In genomic region chr3:37816271-37816670, GRCh38 we compare ENCODE assay signal across 21 cellular contexts. TPM values are rescaled to one million over a fixed set of nuclear protein-coding genes. Genes with fewer than 3 reads are reported as not detected.
A peak's percentile ranks its signal among the peaks of the same experiment; 100 is the strongest.
DNase-seq lines count a peak whose midpoint lies in the region; ATAC-seq and TF ChIP-seq lines count a peak whose summit lies in the region.
"Had no signal": no experiment of that assay in that cellular context is flagged by ENCODE, and none has a peak within 500 bp of the region (broad histone marks: within the 10 kb centered on the region; RNA-seq: fewer than 3 reads in every experiment).

No MANE protein-coding gene starts in this region.

- no peaks in the 10 kb centered on the region for H3K27me3 ChIP-seq in left ventricle myocardium inferior (ENCODE audit: low read depth)

- CTCF ChIA-PET in HEK293T (lab: Yijun Ruan, JAX), result interaction anchor here (0.6 kb wide), 1 partner anchor 219 kb away, joined by 3 read pairs; no protein-coding TSS in a partner anchor

- no peak for ATAC-seq in GM19395 (IDR thresholded peaks at IDR 0.05; ENCODE audit: unreplicated experiment)
- ATAC-seq: HCT116, Panc1 had no signal

- H3K9me3 ChIP-seq in left ventricle myocardium inferior (replicated peaks), result no peaks in the 10 kb centered on the region
- H3K9me3 ChIP-seq: SK-N-SH had no signal

- no peak for TF ChIP-seq CTCF in choroid plexus epithelial cell (conservative IDR thresholded peaks at IDR 0.05; ENCODE audit: low read depth, low read length)
- TF ChIP-seq CTCF in fibroblast of pulmonary artery (IDR thresholded peaks at IDR 0.05; ENCODE audit: low read length, missing control alignments), result no peak
- TF ChIP-seq CTCF in left ventricle myocardium inferior (IDR thresholded peaks at IDR 0.05; ENCODE audit: borderline replicate concordance), result no peak

- POLR2A ChIA-PET in HEK293T (lab: Yijun Ruan, JAX), result no interaction called here

- intact Hi-C loops in left ventricle myocardium inferior (cut with micrococcal nuclease), result no loop called here

- H3K36me3 ChIP-seq in left ventricle myocardium inferior, result peaks cover 24% of the 10 kb centered on the region

- peak; percentile 39 for DNase-seq in GM03348 (ENCODE audit: low spot score)
- peak; percentile 58 for DNase-seq in choroid plexus epithelial cell (ENCODE audit: low read depth)
- peak; percentile 10 for DNase-seq in fibroblast of pulmonary artery (ENCODE audit: low read depth)
- DNase-seq in HEK293T (ENCODE audit: extremely low spot score), result no peak
- DNase-seq in left ventricle myocardium inferior, result no peak
- DNase-seq in NCI-H510A treated with DMSO at 0.1 percent for 48 hours (lab: John Stamatoyannopoulos, UW), result no peak
- DNase-seq: Calu3; CD8-positive, alpha-beta memory T cell; DMS153; NCI-H1105; NCI-H146; NCI-H2029 treated with DMSO at 0.1 percent for 48 hours; NCI-H2171 treated with DMSO at 0.1 percent for 48 hours; NCI-H774; NK-92 treated with Interleukin-12 subunit alpha and Interleukin-12 subunit beta, amount 100 ng/mL, for 24 hours; SIG-M5; SK-N-SH had no signal

- H3K4me3 ChIP-seq in choroid plexus epithelial cell (ENCODE audit: low read depth, low read length) (no peak overlapping the region), fibroblast of pulmonary artery (replicated peaks; ENCODE audit: low read depth, low read length) (no peak overlapping the region), left ventricle myocardium inferior (no peak overlapping the region)

- no peak overlapping the region for H3K27ac ChIP-seq in left ventricle myocardium inferior (replicated peaks)
- H3K27ac ChIP-seq: C4-2B had no signal

- H3K4me1 ChIP-seq in left ventricle myocardium inferior, result peaks cover 56% of the 10 kb centered on the region

TF ChIP-seq in HEK293T, 16 proteins besides CTCF, POLR2A, EP300 and RAD21:
- TF ChIP-seq ELF4 (IDR thresholded peaks at IDR 0.05), result no peak
- TF ChIP-seq ARNT (IDR thresholded peaks at IDR 0.05), result no peak
- TF ChIP-seq ZNF384 (IDR thresholded peaks at IDR 0.05), result no peak
- no peak for TF ChIP-seq LEF1 (IDR thresholded peaks at IDR 0.05; ENCODE audit: borderline replicate concordance)
- no peak for TF ChIP-seq FOXM1 (IDR thresholded peaks at IDR 0.05; ENCODE audit: borderline replicate concordance)
- TF ChIP-seq SUZ12 (IDR thresholded peaks at IDR 0.05), result no peak
- no peak for TF ChIP-seq L3MBTL2 (conservative IDR thresholded peaks at IDR 0.05)
- TF ChIP-seq CTBP1 (IDR thresholded peaks at IDR 0.05; ENCODE audit: borderline replicate concordance), result no peak
- no peak for TF ChIP-seq FOXK2 (IDR thresholded peaks at IDR 0.05)
- TF ChIP-seq BHLHE40 (IDR thresholded peaks at IDR 0.05; ENCODE audit: borderline replicate concordance), result no peak
- no peak for TF ChIP-seq FOXA1 (IDR thresholded peaks at IDR 0.05)
- no peak for TF ChIP-seq NFRKB (IDR thresholded peaks at IDR 0.05)
- TF ChIP-seq HDGF (IDR thresholded peaks at IDR 0.05; ENCODE audit: borderline replicate concordance), result no peak
- TF ChIP-seq, protein P1, sequence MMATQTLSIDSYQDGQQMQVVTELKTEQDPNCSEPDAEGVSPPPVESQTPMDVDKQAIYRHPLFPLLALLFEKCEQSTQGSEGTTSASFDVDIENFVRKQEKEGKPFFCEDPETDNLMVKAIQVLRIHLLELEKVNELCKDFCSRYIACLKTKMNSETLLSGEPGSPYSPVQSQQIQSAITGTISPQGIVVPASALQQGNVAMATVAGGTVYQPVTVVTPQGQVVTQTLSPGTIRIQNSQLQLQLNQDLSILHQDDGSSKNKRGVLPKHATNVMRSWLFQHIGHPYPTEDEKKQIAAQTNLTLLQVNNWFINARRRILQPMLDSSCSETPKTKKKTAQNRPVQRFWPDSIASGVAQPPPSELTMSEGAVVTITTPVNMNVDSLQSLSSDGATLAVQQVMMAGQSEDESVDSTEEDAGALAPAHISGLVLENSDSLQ (IDR thresholded peaks at IDR 0.05), result no peak
- no peak for TF ChIP-seq SP1 (IDR thresholded peaks at IDR 0.05)
- no peak for TF ChIP-seq TARDBP (IDR thresholded peaks at IDR 0.05)

RNA-seq across cellular contexts. Expression of gene CTDSPL, which starts 45.4 kb away (rescaled TPM):
- total RNA-seq in left ventricle myocardium inferior, result 56.3 TPM

Comparison
In these comparisons a context has a peak if more than half of its experiments do, and no peak if none do; other contexts are left out.
1. DNase-seq: peak in GM03348 (single experiment), choroid plexus epithelial cell (single experiment) and fibroblast of pulmonary artery (single experiment); none in HEK293T (single experiment), left ventricle myocardium inferior (single experiment) and NCI-H510A treated with DMSO at 0.1 percent for 48 hours (single experiment).